ENCODE assay signal across 8 cellular contexts in the genomic region with DNA sequence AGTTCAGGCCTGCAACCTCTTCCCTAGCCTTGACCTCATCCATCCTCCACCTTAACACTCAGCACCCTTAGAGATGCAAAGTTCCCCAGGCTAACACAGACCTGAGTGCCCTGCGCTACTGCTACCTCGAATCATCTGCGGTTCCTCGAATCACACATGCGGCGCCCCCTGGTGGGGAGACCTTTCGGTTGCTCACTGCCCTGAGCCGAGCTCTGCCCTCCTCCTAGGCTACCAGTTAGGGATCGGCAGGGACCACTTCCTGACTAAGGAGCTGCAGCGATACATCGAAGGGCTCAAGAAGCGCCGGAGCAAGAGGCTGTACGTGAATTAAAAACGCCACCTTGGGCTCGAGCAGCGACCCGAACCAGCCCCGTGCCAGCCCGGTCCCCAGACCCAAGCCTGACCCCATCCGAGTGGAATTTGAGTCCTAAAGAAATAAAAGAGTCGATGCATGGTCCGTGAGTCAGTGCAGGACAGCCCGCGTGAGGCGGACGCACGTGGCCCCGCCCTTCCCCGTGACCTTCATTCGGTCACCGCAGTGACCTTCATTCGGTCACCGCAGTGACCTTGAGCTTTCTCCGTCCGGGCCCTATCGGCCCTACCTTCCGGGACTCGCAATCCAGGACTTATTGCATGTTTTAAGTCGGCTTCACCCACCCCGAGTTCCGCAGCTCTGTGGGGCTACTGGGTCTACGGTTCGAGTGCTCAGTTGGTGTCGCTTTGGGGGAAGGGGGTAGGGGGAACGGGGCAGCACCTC. TPM values are rescaled to one million over a fixed set of nuclear protein-coding genes. Genes with fewer than 3 reads are reported as not detected.
DNase-seq lines count a peak whose midpoint lies in the region; ATAC-seq and TF ChIP-seq lines count a peak whose summit lies in the region.

No MANE protein-coding gene starts in this region.

- H3K27ac ChIP-seq in IMR-90 (ENCODE audit: insufficient read depth, low read length) (peak overlapping the region; percentile 38), OCI-LY7 (ENCODE audit: low read depth, low read length, poor library complexity, severe bottlenecking) (peak overlapping the region; percentile 96), epithelial cell of prostate (peak overlapping the region; percentile 74)

- H3K4me3 ChIP-seq in IMR-90 (ENCODE audit: insufficient read depth, low read depth, low read length) (peak overlapping the region; percentile 53), OCI-LY7 (ENCODE audit: low read depth, low read length, poor library complexity, severe bottlenecking) (peak overlapping the region; percentile 81), mucosa of descending colon (peak overlapping the region; percentile 78)

- H3K4me2 ChIP-seq in IMR-90 (ENCODE audit: low read depth, low read length) (peak overlapping the region; percentile 84), OCI-LY7 (ENCODE audit: low read length) (peak overlapping the region; percentile 95)

- H2AK9ac ChIP-seq in IMR-90 (replicated peaks; ENCODE audit: low read depth, low read length, poor library complexity): peak overlapping the region; percentile 92

- intact Hi-C loops in IMR-90 (cut with micrococcal nuclease) (loop anchor here (1.0 to 10.0 kb wide), 4 partner anchors 27 to 300 kb away; a partner anchor contains a TSS), OCI-LY7 (cut with micrococcal nuclease; ENCODE audit: unreplicated experiment) (loop anchor here (1.0 to 10.0 kb wide), 8 partner anchors 13 to 330 kb away; a partner anchor contains a TSS), mucosa of descending colon (cut with DNase I, micrococcal nuclease) (loop anchor here (5.0 to 10.0 kb wide), 2 partner anchors 97 to 100 kb away; a partner anchor contains a TSS)

- H2AFZ ChIP-seq in IMR-90 (replicated peaks; ENCODE audit: low read length, poor library complexity) (peak overlapping the region; percentile 94), OCI-LY7 (ENCODE audit: low read length) (peak overlapping the region; percentile 57; the same call in 1 of the 2 replicates)

- BruUV-seq in IMR-90 (replicated peaks; lab: Mats Ljungman, UMichigan): no TSS peak
- TSS peak; percentile 98 for BruUV-seq in OCI-LY7 (replicated peaks; lab: Mats Ljungman, UMichigan)

- POLR2A ChIA-PET in IMR-90 (lab: Charles Lee; ENCODE audit: unreplicated experiment) (interaction anchor here (1.6 kb wide), 1 partner anchor 13 kb away, joined by 4 read pairs; a partner anchor contains a TSS), OCI-LY7 (lab: Charles Lee) (interaction anchor here (0.5 to 2.5 kb wide), 5 partner anchors 13 to 472 kb away, joined by 3 to 11 read pairs (median 3); a partner anchor contains a TSS)

- H3K79me1 ChIP-seq in IMR-90 (ENCODE audit: low read depth in 1 of 2, low read length in 2 of 2): peaks cover 14 to 22% of the 10 kb centered on the region in 2 experiments; a peak in 3 of 4 replicates

- H3K18ac ChIP-seq in IMR-90 (ENCODE audit: low read depth, low read length): no peak overlapping the region

- H2BK20ac ChIP-seq in IMR-90 (ENCODE audit: low read depth, low read length): no peak overlapping the region

- H4K8ac ChIP-seq in IMR-90 (ENCODE audit: low read depth in 2 of 2, low read length in 2 of 2): peak overlapping the region in 1 of 2 experiments; percentile 60; a peak in 2 of 4 replicates

- H4K20me1 ChIP-seq in IMR-90 (ENCODE audit: insufficient read depth, low read length): peaks cover 11% of the 10 kb centered on the region
- H4K20me1 ChIP-seq in OCI-LY7 (ENCODE audit: insufficient read depth, low read length): no peaks in the 10 kb centered on the region

- no peaks in the 10 kb centered on the region for H3K9me1 ChIP-seq in IMR-90 (ENCODE audit: insufficient read depth, low read length)

- in situ Hi-C loops in IMR-90 (cut with MboI; ENCODE audit: low sequenced_read_pairs): loop anchor here (5.0 kb wide), 1 partner anchor 102 kb away; no protein-coding TSS in a partner anchor

- peak overlapping the region; percentile 30; the same call in 1 of the 2 replicates for H4K91ac ChIP-seq in IMR-90 (ENCODE audit: insufficient read depth, low read depth, low read length)

- peak; percentile 41 for ATAC-seq in GM21447 (IDR thresholded peaks at IDR 0.05; ENCODE audit: unreplicated experiment)
- ATAC-seq in IMR-90 (ENCODE audit: low read depth): peak; percentile 33
- peak; percentile 55 for ATAC-seq in mucosa of descending colon

- H3K9me3 ChIP-seq in IMR-90 (ENCODE audit: control insufficient read depth, insufficient read depth, low read length) (no peaks in the 10 kb centered on the region), OCI-LY7 (ENCODE audit: low read length) (no peaks in the 10 kb centered on the region), mucosa of descending colon (no peaks in the 10 kb centered on the region)

- H2BK5ac ChIP-seq in IMR-90 (ENCODE audit: low read depth, low read length, poor library complexity, severe bottlenecking): peak overlapping the region; percentile 29

- peak overlapping the region; percentile 60; the same call in 1 of the 2 replicates for H3K23ac ChIP-seq in IMR-90 (ENCODE audit: low read depth, low read length)

- H3K36me3 ChIP-seq in IMR-90 (ENCODE audit: control insufficient read depth, insufficient read depth, low read length) (no peaks in the 10 kb centered on the region), OCI-LY7 (ENCODE audit: insufficient read depth, low read length) (peaks cover 21% of the 10 kb centered on the region), mucosa of descending colon (ENCODE audit: low read depth) (no peaks in the 10 kb centered on the region)

- DNase-seq in DMS 273 (lab: John Stamatoyannopoulos, UW; ENCODE audit: unreplicated experiment) (peak; percentile 94), IMR-90 (peak; percentile 85), OCI-LY7 (ENCODE audit: low spot score) (peak; percentile 95), activated T-cell treated with anti-CD3 and anti-CD28 coated beads for 24 hours (ENCODE audit: low read depth) (peak; percentile 88), epithelial cell of prostate (ENCODE audit: low read depth, low spot score) (no peak), mucosa of descending colon (peak; percentile 96 to 100 (median 97))
- peak; percentile 92 for DNase-seq in stimulated activated CD8-positive, alpha-beta memory T cell treated with anti-CD3 and anti-CD28 coated beads, Interleukin-4, amount 100 ng/mL, for 24 hours (ENCODE audit: low read depth)

- H3K9ac ChIP-seq in IMR-90 (ENCODE audit: low read depth, low read length): peak overlapping the region; percentile 24

- H4K5ac ChIP-seq in IMR-90 (ENCODE audit: low read depth, low read length): no peak overlapping the region

- peaks cover 12% of the 10 kb centered on the region for H3K4me1 ChIP-seq in IMR-90 (ENCODE audit: control insufficient read depth, insufficient read depth, low read length)
- H3K4me1 ChIP-seq in OCI-LY7 (ENCODE audit: insufficient read depth, low read length, poor library complexity, severe bottlenecking): peaks cover 32% of the 10 kb centered on the region
- H3K4me1 ChIP-seq in mucosa of descending colon (ENCODE audit: low read depth): peaks cover 41% of the 10 kb centered on the region

- H2BK120ac ChIP-seq in IMR-90 (ENCODE audit: low read depth, low read length): no peak overlapping the region

- TF ChIP-seq POLR2A in IMR-90 (IDR thresholded peaks at IDR 0.05; ENCODE audit: low read depth, low read length): no peak

- peak overlapping the region; percentile 56 for H3K4ac ChIP-seq in IMR-90 (ENCODE audit: low read depth, low read length)

- H3K14ac ChIP-seq in IMR-90 (replicated peaks; ENCODE audit: low read depth, low read length): peak overlapping the region; percentile 38; the same call in 1 of the 2 replicates

- TF ChIP-seq CTCF in IMR-90 (conservative IDR thresholded peaks at IDR 0.05; ENCODE audit: low read depth, low read length) (peak; percentile 80), OCI-LY7 (conservative IDR thresholded peaks at IDR 0.05; ENCODE audit: low read length) (peak; percentile 98), mucosa of descending colon (IDR thresholded peaks at IDR 0.05) (peak; percentile 80)

- H2BK15ac ChIP-seq in IMR-90 (ENCODE audit: low read depth, low read length): no peak overlapping the region

- peak overlapping the region; percentile 32; the same call in 1 of the 2 replicates for H3K56ac ChIP-seq in IMR-90 (ENCODE audit: extremely low read depth, insufficient read depth, low read length)

- peak overlapping the region; percentile 67; the same call in 1 of the 2 replicates for H2AK5ac ChIP-seq in IMR-90 (ENCODE audit: low read depth, low read length)

- H3K79me2 ChIP-seq in OCI-LY7 (ENCODE audit: insufficient read depth, low read depth, low read length): peaks cover 24% of the 10 kb centered on the region

- CTCF ChIA-PET in IMR-90 (lab: Yijun Ruan, JAX): interaction anchor here (0.9 to 1.8 kb wide), 8 partner anchors 20 to 100 kb away, joined by 3 to 13 read pairs (median 4); a partner anchor contains a TSS
- CTCF ChIA-PET in OCI-LY7 (lab: Charles Lee; ENCODE audit: unreplicated experiment): interaction anchor here (0.5 to 2.1 kb wide), 11 partner anchors 11 to 418 kb away, joined by 3 to 14 read pairs (median 3); a partner anchor contains a TSS

- H3K27me3 ChIP-seq in IMR-90 (ENCODE audit: control insufficient read depth, insufficient read depth, low read length): peaks cover 14% of the 10 kb centered on the region

- peak; percentile 61 for TF ChIP-seq RAD21 in IMR-90 (IDR thresholded peaks at IDR 0.05; ENCODE audit: low read length)

- no peaks in the 10 kb centered on the region for H3K9me2 ChIP-seq in OCI-LY7 (ENCODE audit: insufficient read depth, low read length)

- 1% methylated on average over 19 of the region's 46 CpGs; no CpG with 5 or more reads in 1 of the 2 experiments for WGBS in IMR-90 (ENCODE audit: extremely low coverage in 2 of 2, insufficient read length in 1 of 2), 2 experiments

- dilution Hi-C loops in IMR-90 (cut with HindIII; ENCODE audit: low sequenced_read_pairs, unreplicated experiment): no loop called here

RNA-seq across cellular contexts. Expression of a gene that starts 0.8 kb away (rescaled TPM):
- total RNA-seq in IMR-90 (2012; rRNA removed) (10.2 and 10.3 TPM in 2 replicates), OCI-LY7 (2022) (44.9 and 57.8 TPM in 2 replicates), mucosa of descending colon (100 to 1,000 TPM; 126 to 204 (median 183) TPM)
- polyA plus RNA-seq in IMR-90 (2012; rRNA removed): 15.0 and 15.8 TPM in 2 replicates
- polyA plus RNA-seq in IMR-90 (2012; cell fraction: cytosol; rRNA removed): 18.8 and 20.4 TPM in 2 replicates
- polyA plus RNA-seq in IMR-90 (2012; cell fraction: nucleus; rRNA removed; ENCODE audit: low replicate concordance): 16.3 and 44.0 TPM in 2 replicates
- 28.6 and 42.3 TPM in 2 replicates for total RNA-seq in OCI-LY7 (2014; rRNA removed; shearing (Covaris generic))

RNA-seq across cellular contexts. Expression of a gene that starts 4.3 kb away (rescaled TPM):
- total RNA-seq in IMR-90 (2012; rRNA removed) (not detected in 2 replicates), OCI-LY7 (2022) (1.4 TPM in 1 of 2 replicates, not detected in the other), mucosa of descending colon (not detected)
- not detected in 2 replicates for polyA plus RNA-seq in IMR-90 (2012; rRNA removed)
- 0.40 TPM in 1 of 2 replicates, not detected in the other for polyA plus RNA-seq in IMR-90 (2012; cell fraction: cytosol; rRNA removed)
- polyA plus RNA-seq in IMR-90 (2012; cell fraction: nucleus; rRNA removed; ENCODE audit: low replicate concordance): 0.34 TPM in 1 of 2 replicates, not detected in the other
- total RNA-seq in OCI-LY7 (2014; rRNA removed; shearing (Covaris generic)): 0.38 and 3.2 TPM in 2 replicates

RNA-seq across cellular contexts. Expression of a gene that starts 12.9 kb away (rescaled TPM):
- total RNA-seq in IMR-90 (2012; rRNA removed) (202 and 206 TPM in 2 replicates), OCI-LY7 (2022) (198 and 205 TPM in 2 replicates), mucosa of descending colon (100 to 1,000 TPM in 1 of 3 donors, 10 to 100 TPM in 2; 48.5 to 122 (median 63.5) TPM)
- polyA plus RNA-seq in IMR-90 (2012; rRNA removed): 173 and 206 TPM in 2 replicates
- polyA plus RNA-seq in IMR-90 (2012; cell fraction: cytosol; rRNA removed): 669 and 1,019 TPM in 2 replicates
- polyA plus RNA-seq in IMR-90 (2012; cell fraction: nucleus; rRNA removed; ENCODE audit: low replicate concordance): 158 and 162 TPM in 2 replicates
- 322 and 414 TPM in 2 replicates for total RNA-seq in OCI-LY7 (2014; rRNA removed; shearing (Covaris generic))

RNA-seq across cellular contexts. Expression of a gene that starts 13.4 kb away (rescaled TPM):
- total RNA-seq in IMR-90 (2012; rRNA removed) (not detected in 2 replicates), OCI-LY7 (2022) (0.80 and 0.92 TPM in 2 replicates), mucosa of descending colon (not detected)
- not detected in 2 replicates for polyA plus RNA-seq in IMR-90 (2012; rRNA removed)
- polyA plus RNA-seq in IMR-90 (2012; cell fraction: cytosol; rRNA removed): 0.05 TPM in 1 of 2 replicates, not detected in the other
- polyA plus RNA-seq in IMR-90 (2012; cell fraction: nucleus; rRNA removed; ENCODE audit: low replicate concordance): 0.22 and 0.38 TPM in 2 replicates
- 0.95 TPM in 1 of 2 replicates, not detected in the other for total RNA-seq in OCI-LY7 (2014; rRNA removed; shearing (Covaris generic))

RNA-seq across cellular contexts. Expression of a gene that starts 13.4 kb away (rescaled TPM):
- total RNA-seq in IMR-90 (2012; rRNA removed) (120 and 160 TPM in 2 replicates), OCI-LY7 (2022) (168 and 217 TPM in 2 replicates), mucosa of descending colon (100 to 1,000 TPM; 159 to 512 (median 353) TPM)
- 292 and 332 TPM in 2 replicates for polyA plus RNA-seq in IMR-90 (2012; rRNA removed)
- 766 and 775 TPM in 2 replicates for polyA plus RNA-seq in IMR-90 (2012; cell fraction: cytosol; rRNA removed)
- polyA plus RNA-seq in IMR-90 (2012; cell fraction: nucleus; rRNA removed; ENCODE audit: low replicate concordance): 159 and 265 TPM in 2 replicates
- total RNA-seq in OCI-LY7 (2014; rRNA removed; shearing (Covaris generic)): 177 and 200 TPM in 2 replicates

Comparison
In these comparisons a context has a peak if more than half of its experiments do, and no peak if none do; other contexts are left out.
1. H3K27ac ChIP-seq: peak in every context shown above with its lines; median percentile 96 in OCI-LY7; 74 in epithelial cell of prostate; 38 in IMR-90.